In genomic region chr9:127791085-127791484, GRCh38 we compare ENCODE assay signal across 21 cellular contexts. TPM values are rescaled to one million over a fixed set of nuclear protein-coding genes. Genes with fewer than 3 reads are reported as not detected.
"Had no signal": no experiment of that assay in that cellular context is flagged by ENCODE, and none has a peak within 500 bp of the region (broad histone marks: within the 10 kb centered on the region; RNA-seq: fewer than 3 reads in every experiment).

No MANE protein-coding gene starts in this region.

- H3K27ac Mint-ChIP-seq: T-helper 1 cell treated with Interleukin-12 subunit alpha and Interleukin-12 subunit beta and Interleukin-4 antibody, amounts not matched to agents 30 μg/mL and 1 μg/mL, for 36 hours had no signal

- FAIRE-seq: bronchial epithelial cell, kidney had no signal

- H2AFZ ChIP-seq: hepatocyte, parathyroid adenoma had no signal

- H3K27ac ChIP-seq: hepatocyte, left lung, parathyroid adenoma had no signal

- H3K9me3 Mint-ChIP-seq: activated naive CD8-positive, alpha-beta T cell treated with anti-CD3 and anti-CD28 coated beads, Interleukin-2, amount 10 ng/mL, durations not matched to agents 7 days and 5 days; activated T-helper 1 cell treated with anti-CD3 and anti-CD28 coated beads, Interleukin-12 subunit alpha, Interleukin-12 subunit beta, Interleukin-2, Interleukin-4 antibody, amounts not matched to agents 30 ng/mL and 10 ng/mL and 1 ng/mL, durations not matched to agents 14 hours and 24 hours and 36 hours; effector memory CD8-positive, alpha-beta T cell; naive B cell; T-helper 1 cell treated with Interleukin-12 subunit alpha and Interleukin-12 subunit beta and Interleukin-4 antibody, amounts not matched to agents 30 μg/mL and 1 μg/mL, for 36 hours had no signal

- H3K4me2 ChIP-seq: hepatocyte had no signal

- H3K27me3 ChIP-seq: ascending aorta, gastroesophageal sphincter, hepatocyte, left lung, stomach had no signal

- H3K4me3 Mint-ChIP-seq: activated CD4-positive, alpha-beta T cell treated with anti-CD3 and anti-CD28 coated beads for 36 hours; activated naive CD8-positive, alpha-beta T cell treated with anti-CD3 and anti-CD28 coated beads, Interleukin-2, amount 10 ng/mL, durations not matched to agents 7 days and 5 days; activated T-helper 1 cell treated with anti-CD3 and anti-CD28 coated beads, Interleukin-12 subunit alpha, Interleukin-12 subunit beta, Interleukin-2, Interleukin-4 antibody, amounts not matched to agents 30 ng/mL and 10 ng/mL and 1 ng/mL, durations not matched to agents 14 hours and 24 hours and 36 hours; effector memory CD8-positive, alpha-beta T cell; naive B cell; T-helper 1 cell treated with Interleukin-12 subunit alpha and Interleukin-12 subunit beta and Interleukin-4 antibody, amounts not matched to agents 30 μg/mL and 1 μg/mL, for 36 hours had no signal

- H3K4me1 ChIP-seq: parathyroid adenoma had no signal

- H3K9ac ChIP-seq: parathyroid adenoma had no signal

- H3K9me3 ChIP-seq: ascending aorta, gastroesophageal sphincter, left lung, stomach, thoracic aorta had no signal

- ATAC-seq: activated CD4-positive, alpha-beta T cell treated with anti-CD3 and anti-CD28 coated beads for 36 hours; effector memory CD8-positive, alpha-beta T cell; gastroesophageal sphincter; left lung had no signal

- H3K27me3 Mint-ChIP-seq: activated CD4-positive, alpha-beta T cell treated with anti-CD3 and anti-CD28 coated beads for 36 hours; activated naive CD8-positive, alpha-beta T cell treated with anti-CD3 and anti-CD28 coated beads, Interleukin-2, amount 10 ng/mL, durations not matched to agents 7 days and 5 days; effector memory CD8-positive, alpha-beta T cell; naive B cell had no signal

- DNase-seq: activated CD4-positive, alpha-beta T cell treated with anti-CD3 and anti-CD28 coated beads for 36 hours; activated CD8-positive, alpha-beta memory T cell treated with anti-CD3 and anti-CD28 coated beads, Interleukin-2, amount 50 U/mL, for 48 hours; activated naive CD8-positive, alpha-beta T cell treated with anti-CD3 and anti-CD28 coated beads, Interleukin-2, amount 10 ng/mL, durations not matched to agents 7 days and 5 days; dermis blood vessel endothelial cell; effector memory CD8-positive, alpha-beta T cell; erythroblast; kidney; left lung; naive B cell; retina; stimulated activated CD4-positive, alpha-beta T cell treated with anti-CD3 and anti-CD28 coated beads, Interleukin-4, amount 100 ng/mL, for 4 hours; stomach had no signal

- H3K4me3 ChIP-seq: ascending aorta, gastroesophageal sphincter, hepatocyte, left lung, skin epidermis, stomach, thoracic aorta had no signal

RNA-seq across cellular contexts. Expression of gene SH2D3C, which starts 12.6 kb away (rescaled TPM):
- total RNA-seq: bronchial epithelial cell had no signal

RNA-seq across cellular contexts. Expression of gene TOR2A, which starts 56.0 kb away (rescaled TPM):
- total RNA-seq: ascending aorta had no signal
